ENCODE assay signal across 8 cellular contexts in the genomic region with DNA sequence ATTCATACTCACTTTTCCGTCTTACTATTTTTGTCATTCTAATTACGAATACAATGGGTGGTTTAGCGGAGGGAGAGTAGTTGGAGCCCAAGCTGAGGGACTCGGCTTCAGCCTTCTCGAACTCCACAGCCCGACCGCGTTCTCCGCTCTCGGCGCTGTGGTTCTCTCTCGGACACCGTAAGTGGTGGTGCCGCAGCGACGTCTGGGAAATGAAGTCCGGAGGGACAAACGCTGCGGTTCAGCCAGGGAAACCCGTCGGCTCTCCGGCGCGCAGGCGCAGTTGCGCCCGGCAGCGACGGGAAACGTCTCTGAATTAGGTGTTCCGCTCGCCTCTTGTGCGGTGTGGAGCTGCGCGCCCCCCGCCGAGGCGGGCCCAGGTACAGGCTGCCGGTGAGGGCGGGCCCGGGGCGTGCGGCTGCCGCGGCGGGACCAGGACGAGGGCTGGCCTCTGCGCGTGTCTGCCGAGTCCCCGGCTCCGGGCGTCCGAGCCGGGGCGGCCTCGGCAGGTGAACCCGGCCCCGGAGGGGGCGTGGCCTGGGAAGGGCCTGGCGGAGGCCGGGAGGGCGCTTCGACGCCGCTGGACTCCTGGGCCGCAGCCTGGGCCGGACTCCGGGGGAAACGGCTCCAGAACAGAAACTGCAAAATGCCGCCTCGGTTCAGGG. TPM values are rescaled to one million over a fixed set of nuclear protein-coding genes. Genes with fewer than 3 reads are reported as not detected.
DNase-seq lines count a peak whose midpoint lies in the region; ATAC-seq, FAIRE-seq and TF ChIP-seq lines count a peak whose summit lies in the region.

A gene (plus strand): TSS at position 277 of the 662 bp plus-strand sequence. CDS start 1,201 bp downstream, outside the sequence.

- H3K4me3 Mint-ChIP-seq in natural killer cell treated with Interleukin-12 subunit alpha and Interleukin-12 subunit beta and Interleukin-15 and Interleukin-18, amount 100 ng/mL, for 72 hours: peak within 1 kb of the TSS; percentile 86
- H3K4me3 Mint-ChIP-seq in stimulated activated naive B cell treated with anti-CD40 and anti-IgM and Interleukin-4, amounts not matched to agents 10 μg/mL and 1 μg/mL and 100 μg/mL, for 72 hours: peak within 1 kb of the TSS; percentile 96 to 98

- H3K36me3 Mint-ChIP-seq in natural killer cell treated with Interleukin-12 subunit alpha and Interleukin-12 subunit beta and Interleukin-15 and Interleukin-18, amount 100 ng/mL, for 72 hours: peaks cover 18% of the 10 kb centered on the region
- H3K36me3 Mint-ChIP-seq in stimulated activated naive B cell treated with anti-CD40 and anti-IgM and Interleukin-4, amounts not matched to agents 10 μg/mL and 1 μg/mL and 100 μg/mL, for 72 hours: peaks cover 29 to 34% of the 10 kb centered on the region in 2 donors

- no peak for TF ChIP-seq CTCF in fibroblast of villous mesenchyme (IDR thresholded peaks at IDR 0.05; ENCODE audit: insufficient read depth, low read depth, low read length)

- FAIRE-seq in HTR-8/SVneo (lab: Jason Lieb, UNC): peak; percentile 95

- H3K4me1 Mint-ChIP-seq in natural killer cell treated with Interleukin-12 subunit alpha and Interleukin-12 subunit beta and Interleukin-15 and Interleukin-18, amount 100 ng/mL, for 72 hours (ENCODE audit: low read depth in 2 of 2): peaks cover 5 to 10% of the 10 kb centered on the region in 2 donors
- H3K4me1 Mint-ChIP-seq in stimulated activated naive B cell treated with anti-CD40 and anti-IgM and Interleukin-4, amounts not matched to agents 10 μg/mL and 1 μg/mL and 100 μg/mL, for 72 hours: peaks cover 3 to 12% of the 10 kb centered on the region in 2 donors

- peak; percentile 90 for ATAC-seq in GM19395 (IDR thresholded peaks at IDR 0.05; ENCODE audit: unreplicated experiment)
- peak; percentile 96 for ATAC-seq in natural killer cell treated with Interleukin-12 subunit alpha and Interleukin-12 subunit beta and Interleukin-15 and Interleukin-18, amount 100 ng/mL, for 72 hours
- ATAC-seq in stimulated activated naive B cell treated with anti-CD40 and anti-IgM and Interleukin-4, amounts not matched to agents 10 μg/mL and 1 μg/mL and 100 μg/mL, for 72 hours (replicated peaks): peak; percentile 94 to 96

- H3K4me3 ChIP-seq in fibroblast of villous mesenchyme (ENCODE audit: low read depth, low read length): peak within 1 kb of the TSS; percentile 79

- peaks cover 14% of the 10 kb centered on the region for H3K9me3 Mint-ChIP-seq in natural killer cell treated with Interleukin-12 subunit alpha and Interleukin-12 subunit beta and Interleukin-15 and Interleukin-18, amount 100 ng/mL, for 72 hours
- peaks cover 12 to 22% of the 10 kb centered on the region in 2 donors for H3K9me3 Mint-ChIP-seq in stimulated activated naive B cell treated with anti-CD40 and anti-IgM and Interleukin-4, amounts not matched to agents 10 μg/mL and 1 μg/mL and 100 μg/mL, for 72 hours

- H3K27me3 Mint-ChIP-seq in natural killer cell treated with Interleukin-12 subunit alpha and Interleukin-12 subunit beta and Interleukin-15 and Interleukin-18, amount 100 ng/mL, for 72 hours: peaks cover 0 to 8% of the 10 kb centered on the region in 2 donors
- H3K27me3 Mint-ChIP-seq in stimulated activated naive B cell treated with anti-CD40 and anti-IgM and Interleukin-4, amounts not matched to agents 10 μg/mL and 1 μg/mL and 100 μg/mL, for 72 hours: peaks cover 0 to 7% of the 10 kb centered on the region in 2 donors

- peak; percentile 96 for DNase-seq in AG08395 (ENCODE audit: low spot score)
- DNase-seq in HTR-8/SVneo (ENCODE audit: insufficient read length, low spot score): peak; percentile 95
- peak; percentile 65 for DNase-seq in SIG-M5 (lab: John Stamatoyannopoulos, UW)
- peak; percentile 91 for DNase-seq in activated gamma-delta T cell treated with anti-CD3 and anti-CD28 coated beads, Interleukin-2, amount 50 U/mL, for 16 hours (ENCODE audit: low read depth)
- DNase-seq in fibroblast of villous mesenchyme (ENCODE audit: low read depth): peak; percentile 96
- DNase-seq in natural killer cell treated with Interleukin-12 subunit alpha and Interleukin-12 subunit beta and Interleukin-15 and Interleukin-18, amount 100 ng/mL, for 72 hours (ENCODE audit: low spot score): peak; percentile 95
- peak; percentile 93 for DNase-seq in stimulated activated naive B cell treated with anti-CD40 and anti-IgM and Interleukin-4, amounts not matched to agents 10 μg/mL and 1 μg/mL and 100 μg/mL, for 72 hours

- H3K27ac Mint-ChIP-seq in natural killer cell treated with Interleukin-12 subunit alpha and Interleukin-12 subunit beta and Interleukin-15 and Interleukin-18, amount 100 ng/mL, for 72 hours: peak within 1 kb of the TSS; percentile 65 to 94
- H3K27ac Mint-ChIP-seq in stimulated activated naive B cell treated with anti-CD40 and anti-IgM and Interleukin-4, amounts not matched to agents 10 μg/mL and 1 μg/mL and 100 μg/mL, for 72 hours: peak within 1 kb of the TSS; percentile 95

RNA-seq across cellular contexts. Expression of the gene that starts here (rescaled TPM):
- 2.6 and 5.6 TPM in 2 replicates for total RNA-seq in fibroblast of villous mesenchyme
- 1 to 10 TPM; 3.2 to 4.6 TPM for total RNA-seq in natural killer cell treated with Interleukin-12 subunit alpha and Interleukin-12 subunit beta and Interleukin-15 and Interleukin-18, amount 100 ng/mL, for 72 hours

Comparison
In these comparisons a context has a peak if more than half of its experiments do, and no peak if none do; other contexts are left out.
1. Peak in every context shown above with its lines: DNase-seq, ATAC-seq and H3K4me3 ChIP-seq.